ENCODE assay signal across 21 cellular contexts in the genomic region with DNA sequence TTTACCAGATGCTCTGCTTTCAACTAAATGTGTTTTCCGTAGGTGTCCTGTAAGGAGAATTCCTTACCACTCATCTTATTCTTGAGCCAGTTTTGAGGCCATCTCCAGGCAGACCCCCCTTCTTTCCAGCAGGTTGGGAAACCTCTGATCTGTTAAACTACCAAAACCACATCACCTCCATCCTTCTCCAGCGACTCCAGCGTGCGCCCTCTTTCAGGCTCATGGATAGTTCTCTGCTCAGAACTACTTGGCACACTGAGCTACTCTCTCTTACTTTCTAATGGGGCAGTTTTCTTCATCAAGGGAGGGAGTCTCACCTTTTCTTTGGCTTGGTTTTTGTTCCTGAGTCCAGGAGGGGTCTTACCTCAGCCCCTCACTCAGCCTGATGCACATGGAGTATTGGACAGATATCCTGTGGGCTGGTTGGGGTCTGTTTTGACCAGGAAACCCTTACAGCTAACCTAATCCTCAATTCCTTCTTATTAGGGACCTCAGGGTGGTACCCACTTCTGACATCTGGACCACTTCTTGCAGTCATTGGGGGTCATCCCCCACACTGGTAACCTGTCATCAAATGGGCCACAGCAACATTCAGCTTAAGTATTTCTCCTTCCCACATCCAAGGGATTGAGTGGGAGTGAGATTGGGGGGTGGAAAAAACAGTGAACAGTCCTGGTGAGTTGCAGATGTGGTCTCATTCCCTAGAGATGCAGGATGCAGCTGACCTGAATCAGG. TPM values are rescaled to one million over a fixed set of nuclear protein-coding genes. Genes with fewer than 3 reads are reported as not detected.
A peak's percentile ranks its signal among the peaks of the same experiment; 100 is the strongest.
DNase-seq lines count a peak whose midpoint lies in the region; ATAC-seq and TF ChIP-seq lines count a peak whose summit lies in the region.
"Had no signal": no experiment of that assay in that cellular context is flagged by ENCODE, and none has a peak within 500 bp of the region (broad histone marks: within the 10 kb centered on the region; RNA-seq: fewer than 3 reads in every experiment).

No MANE protein-coding gene starts in this region.

- peaks cover 22% of the 10 kb centered on the region for H3K79me1 ChIP-seq in trophoblast cell (ENCODE audit: low read length)

- H2AFZ ChIP-seq in ACC112 (ENCODE audit: low read length, unreplicated experiment) = no peak overlapping the region
- no peak overlapping the region for H2AFZ ChIP-seq in trophoblast cell (ENCODE audit: insufficient read depth, low read length, poor library complexity)

- peaks cover under 1% of the 10 kb centered on the region for H3K9me3 ChIP-seq in trophoblast cell (ENCODE audit: insufficient read depth, low read depth, low read length)
- H3K9me3 ChIP-seq: BE2C, SJSA1 had no signal

- H4K12ac ChIP-seq in trophoblast cell (ENCODE audit: low read depth, low read length) = no peak overlapping the region

- H3K27ac ChIP-seq in ACC112 (ENCODE audit: low read depth, low read length) (peak overlapping the region; percentile 81), VCaP (peak overlapping the region; percentile 89), trophoblast cell (ENCODE audit: low read depth, low read length) (no peak overlapping the region), foreskin keratinocyte (no peak overlapping the region)
- H3K27ac ChIP-seq: A549, RWPE1, SJSA1 had no signal

- peak overlapping the region; percentile 42 for H4K91ac ChIP-seq in trophoblast cell (ENCODE audit: low read depth, low read length)

- H2BK5ac ChIP-seq in trophoblast cell (ENCODE audit: low read depth, low read length, poor library complexity) = no peak overlapping the region

- H3K79me2 ChIP-seq in ACC112 (ENCODE audit: control insufficient read depth, insufficient read depth, low read length, unreplicated experiment) = no peaks in the 10 kb centered on the region
- H3K79me2 ChIP-seq in trophoblast cell (ENCODE audit: control insufficient read depth, insufficient read depth, low read length, poor library complexity) = peaks cover 2% of the 10 kb centered on the region

- CTCF ChIA-PET in GM10248 (lab: Yijun Ruan, JAX) = interaction anchor here (0.8 to 3.0 kb wide), 10 partner anchors 9 to 270 kb away, joined by 3 to 62 read pairs (median 3); no protein-coding TSS in a partner anchor

- POLR2A ChIA-PET in GM10248 (lab: Yijun Ruan, JAX) = no interaction called here

- peak overlapping the region; percentile 18 for H2BK12ac ChIP-seq in trophoblast cell (ENCODE audit: low read length)

- H3K4me3 ChIP-seq in ACC112 (ENCODE audit: low read depth, low read length) (no peak overlapping the region), trophoblast cell (ENCODE audit: low read depth, low read length) (no peak overlapping the region)
- H3K4me3 ChIP-seq: A549, GM12878, SJSA1 had no signal

- peaks cover 28% of the 10 kb centered on the region for H3K4me1 ChIP-seq in ACC112 (ENCODE audit: control insufficient read depth, insufficient read depth, low read length, unreplicated experiment)
- peaks cover 18 to 35% of the 10 kb centered on the region in 2 experiments for H3K4me1 ChIP-seq in trophoblast cell (ENCODE audit: control insufficient read depth in 1 of 2, insufficient read depth in 2 of 2, low read length in 2 of 2)
- H3K4me1 ChIP-seq in foreskin keratinocyte = no peaks in the 10 kb centered on the region
- H3K4me1 ChIP-seq: A549, BE2C, SJSA1 had no signal

- TF ChIP-seq CTCF in GM10248 (IDR thresholded peaks at IDR 0.05; ENCODE audit: control extremely low read depth, extremely low read depth, low read depth, missing control alignments) (no peak), VCaP (conservative IDR thresholded peaks at IDR 0.05) (no peak), foreskin keratinocyte (conservative IDR thresholded peaks at IDR 0.05) (no peak)

- H3K4me2 ChIP-seq in trophoblast cell (ENCODE audit: low read length) = no peak overlapping the region
- H3K4me2 ChIP-seq: A549 had no signal

- H3K27me3 ChIP-seq in ACC112 (ENCODE audit: insufficient read depth, low read length) = no peaks in the 10 kb centered on the region
- no peaks in the 10 kb centered on the region for H3K27me3 ChIP-seq in trophoblast cell (ENCODE audit: insufficient read depth, low read length)
- no peaks in the 10 kb centered on the region for H3K27me3 ChIP-seq in foreskin keratinocyte
- H3K27me3 ChIP-seq: BE2C, SJSA1 had no signal

- no peak overlapping the region for H4K8ac ChIP-seq in trophoblast cell (ENCODE audit: low read depth, low read length)

- H3K18ac ChIP-seq in trophoblast cell (ENCODE audit: low read length) = no peak overlapping the region

- H3K36me3 ChIP-seq in ACC112 (ENCODE audit: insufficient read depth, low read length) (no peaks in the 10 kb centered on the region), trophoblast cell (ENCODE audit: control insufficient read depth in 1 of 2, insufficient read depth in 2 of 2, low read length in 2 of 2) (peaks cover 0 to 3% of the 10 kb centered on the region in 2 experiments)
- H3K36me3 ChIP-seq: BE2C, SJSA1 had no signal

- H3K9ac ChIP-seq in trophoblast cell (ENCODE audit: low read length) = no peak overlapping the region

- peak; percentile 4 for DNase-seq in GM10248 (ENCODE audit: extremely low spot score)
- DNase-seq in trophoblast cell = no peak
- no peak for DNase-seq in mesenteric fat pad (ENCODE audit: low spot score)
- DNase-seq in SIG-M5 (lab: John Stamatoyannopoulos, UW) = no peak
- no peak for DNase-seq in foreskin keratinocyte
- DNase-seq: BE2C; CD4-positive, alpha-beta T cell; GOT3; MM.1S; NCI-H1048; NCI-H1436; NCI-H510A; NCI-H748 treated with DMSO at 0.1 percent for 48 hours; SW 1271 had no signal

- no peak overlapping the region for H3K14ac ChIP-seq in trophoblast cell (ENCODE audit: low read length)

- ATAC-seq in HG03354 (IDR thresholded peaks at IDR 0.05; ENCODE audit: poor library complexity, severe bottlenecking, unreplicated experiment) = no peak
- ATAC-seq in foreskin keratinocyte = no peak
- ATAC-seq: GM12878 had no signal

- no peak overlapping the region for H3K23ac ChIP-seq in trophoblast cell (ENCODE audit: low read length)

- H2BK120ac ChIP-seq in trophoblast cell (ENCODE audit: insufficient read depth, low read length, poor library complexity) = no peak overlapping the region

- no peak overlapping the region for H2AK5ac ChIP-seq in trophoblast cell (ENCODE audit: low read length)

- no CpG with 5 or more reads among the region's 4 CpGs for WGBS in trophoblast cell (ENCODE audit: extremely low coverage, insufficient coverage, insufficient read length)

- H3K4ac ChIP-seq in trophoblast cell (ENCODE audit: low read depth, low read length) = no peak overlapping the region

RNA-seq across cellular contexts. Expression of gene DHRS2, which starts 5.2 kb away (rescaled TPM):
- polyA plus RNA-seq in trophoblast cell (2013) = 13.6 and 14.0 TPM in 2 replicates
- not detected for total RNA-seq in mesenteric fat pad
- total RNA-seq in foreskin keratinocyte = 0.17 and 0.18 TPM in 2 replicates
- polyA plus RNA-seq in foreskin keratinocyte = 0.16 and 0.32 TPM in 2 replicates

Comparison
In these comparisons a context has a peak if more than half of its experiments do, and no peak if none do; other contexts are left out.
1. H3K27ac ChIP-seq: peak in ACC112 (single experiment) and VCaP (single experiment); none in trophoblast cell (single experiment) and foreskin keratinocyte (single experiment).